In genomic region chr1:117697220-117697781, GRCh38 we compare ENCODE assay signal across 1 cellular context.
A peak's percentile ranks its signal among the peaks of the same experiment; 100 is the strongest.
TF ChIP-seq lines count a peak whose summit lies in the region.

No MANE protein-coding gene starts in this region.

TF ChIP-seq in K562, 482 proteins besides CTCF, POLR2A, EP300 and RAD21 (continued from another document and continues in another):
- TF ChIP-seq RBM22 (IDR thresholded peaks at IDR 0.05; ENCODE audit: low read depth, low read length, poor library complexity, severe bottlenecking) (no peak), TAF15 (IDR thresholded peaks at IDR 0.05; ENCODE audit: low read depth, low read length) (no peak), FOSL1 (tag; conservative IDR thresholded peaks at IDR 0.05) (peak; percentile 74), PKNOX1 (IDR thresholded peaks at IDR 0.05) (peak; percentile 59; the same call in 1 of the 2 replicates), RERE (CRISPR knock-in tag; IDR thresholded peaks at IDR 0.05; ENCODE audit: borderline replicate concordance) (no peak), ZBTB49 (CRISPR knock-in tag; IDR thresholded peaks at IDR 0.05; ENCODE audit: borderline replicate concordance) (no peak), TRIM24 (IDR thresholded peaks at IDR 0.05) (peak in 1 of 2 experiments; percentile 34; a peak in 1 of 4 replicates), SPI1 (IDR thresholded peaks at IDR 0.05; ENCODE audit: borderline replicate concordance, low read depth, low read length) (no peak), TCF7L2 (IDR thresholded peaks at IDR 0.05; ENCODE audit: low read depth, low read length) (no peak), PRDM10 (IDR thresholded peaks at IDR 0.05; ENCODE audit: partially characterized antibody) (no peak), ASH1L (IDR thresholded peaks at IDR 0.05; ENCODE audit: borderline replicate concordance, low read depth, partially characterized antibody) (no peak), SMAD1 (IDR thresholded peaks at IDR 0.05; ENCODE audit: low read depth, low read length, partially characterized antibody) (no peak), TEAD2 (tag; IDR thresholded peaks at IDR 0.05) (no peak), BRD9 (IDR thresholded peaks at IDR 0.05; ENCODE audit: low read depth, partially characterized antibody) (peak; percentile 27), KLF6 (CRISPR knock-in tag; IDR thresholded peaks at IDR 0.05; ENCODE audit: borderline replicate concordance) (no peak), NCOA6 (IDR thresholded peaks at IDR 0.05) (no peak), SMARCA4 (IDR thresholded peaks at IDR 0.05) (peak; percentile 75; the same call in 1 of the 2 replicates), L3MBTL2 (IDR thresholded peaks at IDR 0.05) (no peak), PATZ1 (CRISPR knock-in tag; IDR thresholded peaks at IDR 0.05; ENCODE audit: borderline replicate concordance) (no peak), EHMT2 (IDR thresholded peaks at IDR 0.05) (peak; percentile 75; the same call in 1 of the 2 replicates), SMARCC2 (IDR thresholded peaks at IDR 0.05; ENCODE audit: low read depth) (0 out of 2 replicates have a peak, but pooled peaks have one; percentile 41), ATF3 (IDR thresholded peaks at IDR 0.05) (peak; percentile 59; the same call in 1 of the 2 replicates), ATF3 (CRISPR knock-in tag; conservative IDR thresholded peaks at IDR 0.05) (no peak), TEAD4 (IDR thresholded peaks at IDR 0.05; ENCODE audit: low read length) (no peak), TEAD4 (CRISPR knock-in tag; IDR thresholded peaks at IDR 0.05; ENCODE audit: borderline replicate concordance) (no peak), ZNF76 (CRISPR knock-in tag; IDR thresholded peaks at IDR 0.05; ENCODE audit: borderline replicate concordance) (no peak), MNT (conservative IDR thresholded peaks at IDR 0.05) (no peak), POLR2G (IDR thresholded peaks at IDR 0.05; ENCODE audit: low read depth, low read length) (no peak), HOXB6 (CRISPR knock-in tag; IDR thresholded peaks at IDR 0.05; ENCODE audit: borderline replicate concordance) (no peak), CHCHD3 (CRISPR knock-in tag; IDR thresholded peaks at IDR 0.05) (no peak), STAT5A (IDR thresholded peaks at IDR 0.05; ENCODE audit: borderline replicate concordance, low read length) (no peak), HIVEP1 (CRISPR knock-in tag; IDR thresholded peaks at IDR 0.05) (no peak), PBX2 (CRISPR knock-in tag; IDR thresholded peaks at IDR 0.05; ENCODE audit: low read depth) (no peak), PBX2 (tag; conservative IDR thresholded peaks at IDR 0.05; ENCODE audit: low read depth) (peak; percentile 79), PRMT5 (CRISPR knock-in tag; IDR thresholded peaks at IDR 0.05) (no peak), ZNF77 (CRISPR knock-in tag; IDR thresholded peaks at IDR 0.05) (no peak), RNF2 (IDR thresholded peaks at IDR 0.05) (no peak), MBD2 (IDR thresholded peaks at IDR 0.05; ENCODE audit: borderline replicate concordance, low read depth) (no peak), CCNT2 (IDR thresholded peaks at IDR 0.05; ENCODE audit: borderline replicate concordance, extremely low read depth, insufficient read length, low read depth, low read length) (no peak), ZNF444 (CRISPR knock-in tag; IDR thresholded peaks at IDR 0.05) (no peak)
